In the genomic region with DNA sequence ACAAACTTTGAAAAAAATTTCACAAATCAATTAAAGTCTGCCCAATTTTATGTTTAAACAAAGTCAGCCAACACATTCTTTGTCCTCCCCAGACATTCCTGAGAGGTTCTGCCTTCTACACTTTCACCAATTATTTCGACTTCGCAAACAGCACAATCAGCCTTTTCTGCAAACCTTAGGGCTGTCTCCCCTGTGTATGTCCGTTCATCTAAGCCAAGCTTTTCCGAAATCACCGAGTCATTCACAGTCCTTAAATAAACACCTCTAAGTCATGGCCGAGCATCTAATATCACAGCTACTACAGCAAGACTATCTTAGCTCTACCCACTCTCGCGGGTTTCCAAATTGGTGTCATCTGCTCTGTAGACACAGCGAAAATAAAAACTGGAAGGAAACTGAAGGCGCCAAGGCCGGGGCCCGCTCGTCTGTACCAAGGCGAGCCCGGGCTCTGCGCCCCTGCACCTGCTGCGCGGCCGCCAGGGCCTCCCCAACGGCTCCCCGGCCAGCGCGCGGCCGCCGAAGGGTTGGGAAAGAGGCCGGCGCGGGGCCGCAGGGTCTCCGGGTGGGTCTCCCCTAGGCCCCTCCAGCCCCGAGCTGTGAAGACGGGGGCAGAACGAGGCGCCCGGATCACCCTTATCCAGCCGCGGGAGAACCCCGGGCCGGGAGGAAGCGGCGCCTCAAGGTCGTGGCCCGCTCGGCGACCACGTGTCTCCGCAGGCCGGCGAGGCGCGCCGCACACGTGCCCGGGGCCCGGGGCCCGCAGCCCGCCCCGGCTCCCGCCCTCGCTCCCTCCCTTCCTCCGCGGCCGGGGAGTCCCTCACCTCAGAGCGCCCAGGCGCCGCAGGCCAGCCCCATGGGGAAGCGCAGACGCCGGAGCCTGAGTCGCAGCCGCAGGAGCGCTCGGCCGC, we compare ENCODE assay signal across 8 cellular contexts. TPM values are rescaled to one million over a fixed set of nuclear protein-coding genes. Genes with fewer than 3 reads are reported as not detected.
DNase-seq lines count a peak whose midpoint lies in the region; ATAC-seq and TF ChIP-seq lines count a peak whose summit lies in the region.

No MANE protein-coding gene starts in this region.

- peak; percentile 27 to 31 for DNase-seq in stimulated activated CD4-positive, alpha-beta T cell treated with anti-CD3 and anti-CD28 coated beads, Interleukin-15, amount 100 ng/mL, for 48 hours (ENCODE audit: low read depth in 2 of 2)
- DNase-seq in stimulated activated CD4-positive, alpha-beta T cell treated with anti-CD3 and anti-CD28 coated beads, Interleukin-15, amount 100 ng/mL, for 24 hours: no peak
- DNase-seq in NAMALWA (ENCODE audit: low spot score) (peak; percentile 79), foreskin keratinocyte (peak in 1 of 2 donors; percentile 33), neuronal stem cell (ENCODE audit: low spot score) (no peak), mesenteric fat pad (ENCODE audit: low spot score) (no peak)
- no peak for DNase-seq in activated T-cell treated with anti-CD3 and anti-CD28 coated beads, Interleukin-2, amount 50 U/mL, for 4 hours

- H3K4me2 ChIP-seq in neuronal stem cell (ENCODE audit: insufficient read depth, low read length, poor library complexity, severe bottlenecking): peak overlapping the region; percentile 61

- H3K27me3 ChIP-seq in foreskin keratinocyte: no peaks in the 10 kb centered on the region
- no peaks in the 10 kb centered on the region for H3K27me3 ChIP-seq in neuronal stem cell (ENCODE audit: control insufficient read depth in 3 of 3, insufficient read depth in 3 of 3, low read depth in 1 of 3, low read length in 3 of 3)

- H3K14ac ChIP-seq in neuronal stem cell (ENCODE audit: low read length): no peak overlapping the region

- no peaks in the 10 kb centered on the region for H3K9me3 ChIP-seq in neuronal stem cell (replicated peaks in 1 of 2; ENCODE audit: control insufficient read depth in 2 of 2, insufficient read depth in 1 of 2, low read depth in 1 of 2, low read length in 2 of 2)

- peaks cover 43% of the 10 kb centered on the region for H3K4me1 Mint-ChIP-seq in activated T-cell treated with anti-CD3 and anti-CD28 coated beads, Interleukin-2, amount 50 U/mL, for 4 hours (ENCODE audit: low read depth)

- H4K91ac ChIP-seq in neuronal stem cell (ENCODE audit: low read depth, low read length, poor library complexity): no peak overlapping the region

- H2BK12ac ChIP-seq in neuronal stem cell (ENCODE audit: low read length): no peak overlapping the region

- H2BK15ac ChIP-seq in neuronal stem cell (ENCODE audit: low read length): no peak overlapping the region

- peak overlapping the region; percentile 85 for H3K9ac ChIP-seq in neuronal stem cell (ENCODE audit: low read depth, low read length, poor library complexity)

- H3K18ac ChIP-seq in neuronal stem cell (ENCODE audit: low read length): peak overlapping the region; percentile 97

- no peak overlapping the region for H2AK5ac ChIP-seq in neuronal stem cell (ENCODE audit: low read depth, low read length)

- H3K4me1 ChIP-seq in foreskin keratinocyte (peaks cover 19% of the 10 kb centered on the region), neuronal stem cell (ENCODE audit: control insufficient read depth in 2 of 2, insufficient read depth in 1 of 2, low read depth in 1 of 2, low read length in 2 of 2) (peaks cover 5 to 7% of the 10 kb centered on the region in 2 donors)

- peak overlapping the region; percentile 90 for H3K27ac ChIP-seq in foreskin keratinocyte
- peak overlapping the region; percentile 88 for H3K27ac ChIP-seq in neuronal stem cell (replicated peaks; ENCODE audit: low read length)

- H3K23ac ChIP-seq in neuronal stem cell (ENCODE audit: low read depth, low read length, poor library complexity): peak overlapping the region; percentile 63

- H3K4me3 Mint-ChIP-seq in activated T-cell treated with anti-CD3 and anti-CD28 coated beads, Interleukin-2, amount 50 U/mL, for 4 hours: peak overlapping the region; percentile 97

- peak overlapping the region; percentile 37 for H3K4ac ChIP-seq in neuronal stem cell (ENCODE audit: low read length)

- H2AFZ ChIP-seq in neuronal stem cell (ENCODE audit: low read length): no peak overlapping the region

- peaks cover 3% of the 10 kb centered on the region for H3K79me1 ChIP-seq in neuronal stem cell (ENCODE audit: low read depth, low read length)

- peaks cover 29% of the 10 kb centered on the region for H3K36me3 Mint-ChIP-seq in activated T-cell treated with anti-CD3 and anti-CD28 coated beads, Interleukin-2, amount 50 U/mL, for 4 hours (ENCODE audit: insufficient read depth)

- H4K8ac ChIP-seq in neuronal stem cell (ENCODE audit: low read depth, low read length): no peak overlapping the region

- H3K27me3 Mint-ChIP-seq in activated T-cell treated with anti-CD3 and anti-CD28 coated beads, Interleukin-2, amount 50 U/mL, for 4 hours (ENCODE audit: low read depth): no peaks in the 10 kb centered on the region

- no peaks in the 10 kb centered on the region for H3K9me3 Mint-ChIP-seq in activated T-cell treated with anti-CD3 and anti-CD28 coated beads, Interleukin-2, amount 50 U/mL, for 4 hours

- WGBS in neuronal stem cell (ENCODE audit: extremely low coverage in 2 of 2, insufficient read length in 2 of 2, insufficient replicate concordance in 1 of 2), 2 donors: no CpG with 5 or more reads among the region's 75 CpGs

- TF ChIP-seq CTCF in foreskin keratinocyte (conservative IDR thresholded peaks at IDR 0.05): no peak

- H3K36me3 ChIP-seq in neuronal stem cell (replicated peaks in 1 of 2; ENCODE audit: control insufficient read depth in 2 of 2, insufficient read depth in 2 of 2, low read length in 2 of 2): peaks cover 19 to 47% of the 10 kb centered on the region in 2 donors

- H3K4me3 ChIP-seq in neuronal stem cell (ENCODE audit: low read length in 2 of 2): peak overlapping the region; percentile 79 to 81

- no peak overlapping the region for H2BK120ac ChIP-seq in neuronal stem cell (ENCODE audit: low read depth, low read length)

- ATAC-seq in HG02642 (IDR thresholded peaks at IDR 0.05; ENCODE audit: poor library complexity, unreplicated experiment) (peak; percentile 46), foreskin keratinocyte (peak; percentile 0)
- ATAC-seq in activated T-cell treated with anti-CD3 and anti-CD28 coated beads, Interleukin-2, amount 50 U/mL, for 4 hours: peak; percentile 15 to 40

- H2BK5ac ChIP-seq in neuronal stem cell (ENCODE audit: low read length): no peak overlapping the region

RNA-seq across cellular contexts. Expression of gene ODC1, which starts 0.6 kb away (rescaled TPM):
- total RNA-seq in activated T-cell treated with anti-CD3 and anti-CD28 coated beads, Interleukin-2, amount 50 U/mL, for 4 hours: 100 to 1,000 TPM; 581 to 619 (median 602) TPM
- total RNA-seq in foreskin keratinocyte (207 and 211 TPM in 2 replicates), mesenteric fat pad (32.8 TPM)
- polyA plus RNA-seq in foreskin keratinocyte: 171 and 184 TPM in 2 replicates
- 196 TPM for polyA plus RNA-seq in neuronal stem cell (2013, experiment 1 of 2)
- 192 TPM for polyA plus RNA-seq in neuronal stem cell (2013, experiment 2 of 2)

Comparison
In these comparisons a context has a peak if more than half of its experiments do, and no peak if none do; other contexts are left out.
1. DNase-seq: peak in stimulated activated CD4-positive, alpha-beta T cell treated with anti-CD3 and anti-CD28 coated beads, Interleukin-15, amount 100 ng/mL, for 48 hours (2 of 2) and NAMALWA (single experiment); none in stimulated activated CD4-positive, alpha-beta T cell treated with anti-CD3 and anti-CD28 coated beads, Interleukin-15, amount 100 ng/mL, for 24 hours (single experiment), activated T-cell treated with anti-CD3 and anti-CD28 coated beads, Interleukin-2, amount 50 U/mL, for 4 hours (single experiment), neuronal stem cell (single experiment) and mesenteric fat pad (single experiment).
2. Peak in every context shown above with its lines, with median percentiles within 50 percentile points of each other: ATAC-seq.